ENCODE assay signal across 8 cellular contexts in the genomic region with DNA sequence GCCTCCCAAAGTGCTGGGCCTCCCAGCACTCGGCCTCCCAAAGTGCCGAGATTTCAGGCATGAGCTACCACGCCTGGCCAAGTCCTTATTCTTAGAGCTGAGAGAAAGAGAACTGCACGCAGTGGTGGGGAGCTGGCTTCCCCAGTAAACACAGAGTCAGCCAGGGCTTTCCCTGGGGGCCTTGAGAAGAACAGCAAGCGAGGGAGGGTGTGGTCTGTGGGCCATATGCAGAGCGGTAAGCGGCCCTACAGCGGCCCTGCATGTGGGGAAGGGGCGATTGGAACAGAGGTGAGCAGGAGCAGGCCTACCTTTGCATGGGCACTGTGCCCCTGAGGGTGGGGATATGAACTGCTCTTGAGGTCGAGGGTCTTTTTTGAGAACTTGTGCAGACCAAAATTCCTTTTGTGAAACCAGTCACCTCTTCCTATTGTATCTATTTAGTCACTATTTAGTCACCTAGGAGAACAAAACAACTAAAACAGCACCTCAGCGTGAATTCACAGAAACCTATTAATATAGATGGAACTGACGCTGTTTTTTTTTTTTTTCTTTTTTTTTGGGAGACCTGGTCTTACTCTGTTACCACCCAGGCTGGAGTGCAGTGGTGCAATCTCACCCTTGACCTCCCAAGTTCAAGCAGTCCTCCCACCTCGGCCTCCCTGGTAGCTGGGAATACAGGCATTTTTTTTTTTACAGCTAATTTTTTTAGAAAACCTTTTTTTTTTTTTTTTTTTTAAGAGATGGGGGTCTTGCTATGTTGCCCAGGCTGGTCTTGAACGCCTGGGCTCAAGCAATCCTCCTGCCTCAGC. TPM values are rescaled to one million over a fixed set of nuclear protein-coding genes. Genes with fewer than 3 reads are reported as not detected.
DNase-seq lines count a peak whose midpoint lies in the region; ATAC-seq lines count a peak whose summit lies in the region.

No MANE protein-coding gene starts in this region.

- ATAC-seq in GM18868 (IDR thresholded peaks at IDR 0.05; ENCODE audit: unreplicated experiment) = peak; percentile 79
- peak; percentile 58 for ATAC-seq in HG02973 (IDR thresholded peaks at IDR 0.05; ENCODE audit: unreplicated experiment)
- peak; percentile 65 for ATAC-seq in activated T-helper 17 cell treated with anti-CD3 and anti-CD28 coated beads, Interleukin-2, amount 50 U/mL, for 72 hours (replicated peaks)
- ATAC-seq in left cardiac atrium = peak in 1 of 2 donors; percentile 28
- no peak for ATAC-seq in GM19324 (IDR thresholded peaks at IDR 0.05; ENCODE audit: low FRiP score, unreplicated experiment)

- peaks cover 79% of the 10 kb centered on the region for H3K4me1 Mint-ChIP-seq in activated T-helper 17 cell treated with anti-CD3 and anti-CD28 coated beads, Interleukin-2, amount 50 U/mL, for 72 hours
- peaks cover 100% of the 10 kb centered on the region for H3K4me1 Mint-ChIP-seq in stimulated activated naive CD8-positive, alpha-beta T cell treated with anti-CD3 and anti-CD28 coated beads, Interleukin-15, Interleukin-2, amounts not matched to agents 100 ng/mL and 50 ng/mL, for 24 hours (ENCODE audit: low read depth)

- H3K27ac Mint-ChIP-seq in activated T-helper 17 cell treated with anti-CD3 and anti-CD28 coated beads, Interleukin-2, amount 50 U/mL, for 72 hours = peak overlapping the region; percentile 97
- peak overlapping the region; percentile 95 for H3K27ac Mint-ChIP-seq in stimulated activated naive CD8-positive, alpha-beta T cell treated with anti-CD3 and anti-CD28 coated beads, Interleukin-15, Interleukin-2, amounts not matched to agents 100 ng/mL and 50 ng/mL, for 24 hours

- DNase-seq in left cardiac atrium (peak; percentile 69), T1000 (lab: John Stamatoyannopoulos, UW) (no peak), NOMO-1 treated with DMSO at 0.1 percent for 48 hours (lab: John Stamatoyannopoulos, UW; ENCODE audit: unreplicated experiment) (no peak)

- intact Hi-C loops in left cardiac atrium (cut with DNase I) = loop anchor here in 1 of 2 donors (5.0 to 10.0 kb wide), 2 partner anchors 53 to 116 kb away; no protein-coding TSS in a partner anchor

- H3K9me3 Mint-ChIP-seq in activated T-helper 17 cell treated with anti-CD3 and anti-CD28 coated beads, Interleukin-2, amount 50 U/mL, for 72 hours = no peaks in the 10 kb centered on the region
- H3K9me3 Mint-ChIP-seq in stimulated activated naive CD8-positive, alpha-beta T cell treated with anti-CD3 and anti-CD28 coated beads, Interleukin-15, Interleukin-2, amounts not matched to agents 100 ng/mL and 50 ng/mL, for 24 hours = no peaks in the 10 kb centered on the region

- H3K4me3 Mint-ChIP-seq in activated T-helper 17 cell treated with anti-CD3 and anti-CD28 coated beads, Interleukin-2, amount 50 U/mL, for 72 hours = peak overlapping the region; percentile 80
- H3K4me3 Mint-ChIP-seq in stimulated activated naive CD8-positive, alpha-beta T cell treated with anti-CD3 and anti-CD28 coated beads, Interleukin-15, Interleukin-2, amounts not matched to agents 100 ng/mL and 50 ng/mL, for 24 hours = peak overlapping the region; percentile 58

- H3K36me3 Mint-ChIP-seq in activated T-helper 17 cell treated with anti-CD3 and anti-CD28 coated beads, Interleukin-2, amount 50 U/mL, for 72 hours (ENCODE audit: low read depth) = peaks cover 49% of the 10 kb centered on the region
- peaks cover 18% of the 10 kb centered on the region for H3K36me3 Mint-ChIP-seq in stimulated activated naive CD8-positive, alpha-beta T cell treated with anti-CD3 and anti-CD28 coated beads, Interleukin-15, Interleukin-2, amounts not matched to agents 100 ng/mL and 50 ng/mL, for 24 hours (ENCODE audit: low read depth)

- H3K27me3 Mint-ChIP-seq in activated T-helper 17 cell treated with anti-CD3 and anti-CD28 coated beads, Interleukin-2, amount 50 U/mL, for 72 hours = no peaks in the 10 kb centered on the region
- H3K27me3 Mint-ChIP-seq in stimulated activated naive CD8-positive, alpha-beta T cell treated with anti-CD3 and anti-CD28 coated beads, Interleukin-15, Interleukin-2, amounts not matched to agents 100 ng/mL and 50 ng/mL, for 24 hours = no peaks in the 10 kb centered on the region

RNA-seq across cellular contexts. Expression of gene SH2D4B, which starts 36.9 kb away (rescaled TPM):
- total RNA-seq in activated T-helper 17 cell treated with anti-CD3 and anti-CD28 coated beads, Interleukin-2, amount 50 U/mL, for 72 hours = under 1 TPM; 0.11 to 0.32 TPM
- under 1 TPM in 1 of 2 donors, not detected in 1; 0.05 TPM for total RNA-seq in left cardiac atrium

RNA-seq across cellular contexts. Expression of gene TSPAN14, which starts 46.7 kb away (rescaled TPM):
- 10 to 100 TPM; 61.9 to 64.5 TPM for total RNA-seq in activated T-helper 17 cell treated with anti-CD3 and anti-CD28 coated beads, Interleukin-2, amount 50 U/mL, for 72 hours
- total RNA-seq in left cardiac atrium = 10 to 100 TPM; 44.3 to 51.0 TPM
